In the genomic region with DNA sequence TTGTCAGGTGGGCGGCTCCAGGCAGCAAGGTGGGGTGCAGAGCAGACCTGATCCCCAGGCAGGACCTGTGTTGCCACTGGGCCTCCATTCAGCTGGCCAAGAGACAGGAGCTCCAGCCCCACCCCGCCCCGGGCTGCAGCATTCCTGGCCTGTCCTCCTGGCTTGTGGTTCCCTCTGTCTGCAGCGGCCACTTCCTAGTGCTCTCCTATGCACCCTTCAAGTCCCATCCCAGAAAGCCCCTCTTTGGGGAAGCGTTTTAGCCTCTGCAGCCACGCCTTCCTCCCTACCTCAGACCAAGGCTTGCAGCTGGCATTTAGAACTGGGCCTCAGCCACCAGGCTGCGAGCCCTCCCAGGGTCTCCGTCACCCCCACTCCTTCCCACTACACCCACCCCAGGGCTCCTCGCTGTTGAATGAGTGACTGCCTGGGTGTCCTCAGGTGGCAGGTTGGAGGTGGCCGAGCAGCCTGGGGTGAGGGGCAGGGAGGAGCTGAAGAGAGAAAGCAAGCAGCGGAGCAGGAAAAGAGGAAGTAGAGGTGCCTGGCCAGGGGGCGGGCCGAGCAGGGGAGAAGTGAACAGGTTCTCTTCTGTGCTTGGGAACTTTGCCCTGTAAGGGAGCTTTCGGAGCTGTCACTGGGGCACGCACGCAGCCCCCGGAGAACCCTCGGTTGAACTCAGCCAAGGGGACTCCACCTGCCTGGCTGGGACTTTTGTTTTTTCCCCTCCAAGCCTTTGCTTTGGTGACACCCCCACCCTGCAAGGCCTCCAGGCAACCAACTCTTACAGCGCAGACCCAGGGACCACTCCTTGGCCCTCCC, we compare ENCODE assay signal across 8 cellular contexts. TPM values are rescaled to one million over a fixed set of nuclear protein-coding genes. Genes with fewer than 3 reads are reported as not detected.
DNase-seq lines count a peak whose midpoint lies in the region; ATAC-seq, FAIRE-seq and TF ChIP-seq lines count a peak whose summit lies in the region.

No MANE protein-coding gene starts in this region.

- WGBS in lung, 2 donors: 35 to 41% methylated on average over 18 to 19 of the region's 19 CpGs

- H3K9me3 ChIP-seq in astrocyte (ENCODE audit: insufficient read depth, low read depth, low read length) (no peaks in the 10 kb centered on the region), lung (ENCODE audit: control insufficient read depth in 2 of 2, insufficient read depth in 1 of 2, low read length in 1 of 2) (no peaks in the 10 kb centered on the region)

- peaks cover 14% of the 10 kb centered on the region for H3K36me3 Mint-ChIP-seq in astrocyte (ENCODE audit: low read depth, unreplicated experiment)

- peak; percentile 25 for ATAC-seq in GM18505 (IDR thresholded peaks at IDR 0.05; ENCODE audit: unreplicated experiment)
- peak; percentile 21 for ATAC-seq in HG02678 (IDR thresholded peaks at IDR 0.05; ENCODE audit: unreplicated experiment)
- no peak for ATAC-seq in lung (ENCODE audit: insufficient read depth, low FRiP score)

- TF ChIP-seq POLR2A in GM18505 (IDR thresholded peaks at IDR 0.05; ENCODE audit: borderline replicate concordance, extremely low read depth, insufficient read depth, insufficient read length): peak; percentile 66

- peaks cover 21% of the 10 kb centered on the region for H4K20me1 ChIP-seq in astrocyte (ENCODE audit: insufficient read depth, low read length)

- H3K4me1 Mint-ChIP-seq in astrocyte (ENCODE audit: low read depth, unreplicated experiment): peaks cover 12% of the 10 kb centered on the region

- DNase-seq in OCI-M1 (lab: John Stamatoyannopoulos, UW) (peak; percentile 89), astrocyte (ENCODE audit: low read depth) (no peak), lung (ENCODE audit: low spot score) (peak; percentile 78), substantia nigra (lab: John Stamatoyannopoulos, UW) (peak in 29 of 49 donors; percentile 5 to 52 (median 19)), G401 (ENCODE audit: low spot score) (no peak), NCI-H1694 (lab: John Stamatoyannopoulos, UW) (no peak)

- in situ Hi-C loops in G401 (cut with HindIII; ENCODE audit: low sequenced_read_pairs): no loop called here

- FAIRE-seq in astrocyte (lab: Jason Lieb, UNC): no peak

- H3K4me3 Mint-ChIP-seq in astrocyte (ENCODE audit: unreplicated experiment): peak overlapping the region; percentile 54

- no peak for TF ChIP-seq CTCF in astrocyte (IDR thresholded peaks at IDR 0.05; ENCODE audit: insufficient read depth, low read depth, low read length)
- TF ChIP-seq CTCF in lung (IDR thresholded peaks at IDR 0.05; ENCODE audit: control extremely low read depth, extremely low read depth): no peak

- H3K79me2 ChIP-seq in astrocyte (ENCODE audit: insufficient read depth, low read length): peaks cover 43% of the 10 kb centered on the region

- no peak overlapping the region for H3K27ac ChIP-seq in astrocyte (ENCODE audit: low read depth, low read length)
- H3K27ac ChIP-seq in lung (ENCODE audit: low read depth in 1 of 2, low read length in 1 of 2): peak overlapping the region; percentile 81 to 100
- no peak overlapping the region for H3K27ac ChIP-seq in substantia nigra (ENCODE audit: low read depth, low read length, poor library complexity, severe bottlenecking)

- no peak overlapping the region for H3K9ac ChIP-seq in astrocyte (ENCODE audit: low read length)

- peak overlapping the region; percentile 69 for H3K27ac Mint-ChIP-seq in astrocyte (ENCODE audit: unreplicated experiment)

- peaks cover 15% of the 10 kb centered on the region for H3K36me3 ChIP-seq in astrocyte (ENCODE audit: insufficient read depth, low read length)
- H3K36me3 ChIP-seq in lung (ENCODE audit: control insufficient read depth in 2 of 2, insufficient read depth in 2 of 2, low read length in 2 of 2): peaks cover 14 to 18% of the 10 kb centered on the region in 2 donors

- H3K4me1 ChIP-seq in astrocyte (ENCODE audit: insufficient read depth, low read length): peaks cover 14% of the 10 kb centered on the region
- peaks cover 0 to 16% of the 10 kb centered on the region in 2 donors for H3K4me1 ChIP-seq in lung (ENCODE audit: control insufficient read depth in 2 of 2, insufficient read depth in 2 of 2, low read length in 2 of 2)

- H3K4me3 ChIP-seq in astrocyte (ENCODE audit: insufficient read depth, low read depth, low read length): no peak overlapping the region
- no peak overlapping the region for H3K4me3 ChIP-seq in lung

- no peak overlapping the region for H3K4me2 ChIP-seq in astrocyte (ENCODE audit: low read length)

- H3K27me3 ChIP-seq in astrocyte (ENCODE audit: insufficient read depth, low read length) (no peaks in the 10 kb centered on the region), lung (ENCODE audit: control insufficient read depth, insufficient read depth) (no peaks in the 10 kb centered on the region)

- peaks cover 7% of the 10 kb centered on the region for H3K9me3 Mint-ChIP-seq in astrocyte (ENCODE audit: unreplicated experiment)

- no peak overlapping the region for H2AFZ ChIP-seq in astrocyte (ENCODE audit: low read depth, low read length)

- H3K27me3 Mint-ChIP-seq in astrocyte (ENCODE audit: low read depth, unreplicated experiment): no peaks in the 10 kb centered on the region

RNA-seq across cellular contexts. Expression of gene ACTB, which starts 2.3 kb away (rescaled TPM):
- total RNA-seq in astrocyte: 8,286 and 8,942 TPM in 2 replicates
- 1,000 to 10,000 TPM; 2,572 to 6,510 TPM for total RNA-seq in lung
- over 10,000 TPM in 1 of 2 donors, 1,000 to 10,000 TPM in 1; 8,913 to 10,569 TPM for polyA plus RNA-seq in lung
- 1,117 and 1,407 TPM in 2 replicates for total RNA-seq in G401 (2014; rRNA removed; shearing (Covaris generic))

RNA-seq across cellular contexts. Expression of gene FBXL18, which starts 19.1 kb away (rescaled TPM):
- total RNA-seq in astrocyte: 33.1 and 35.5 TPM in 2 replicates
- 10 to 100 TPM in 1 of 2 donors, 1 to 10 TPM in 1; 3.3 to 13.4 TPM for total RNA-seq in lung
- 1 to 10 TPM; 2.3 to 3.5 TPM for polyA plus RNA-seq in lung
- total RNA-seq in G401 (2014; rRNA removed; shearing (Covaris generic)): 2.7 and 3.3 TPM in 2 replicates

RNA-seq across cellular contexts. Expression of gene FSCN1, which starts 59.9 kb away (rescaled TPM):
- total RNA-seq in astrocyte (629 and 685 TPM in 2 replicates), lung (10 to 100 TPM; 59.5 to 71.8 TPM)
- 10 to 100 TPM; 28.7 to 33.8 TPM for polyA plus RNA-seq in lung
- total RNA-seq in G401 (2014; rRNA removed; shearing (Covaris generic)): 118 and 132 TPM in 2 replicates

Comparison
In these comparisons a context has a peak if more than half of its experiments do, and no peak if none do; other contexts are left out.
1. DNase-seq: peak in OCI-M1 (single experiment), lung (single experiment) and substantia nigra (29 of 49); none in astrocyte (single experiment), G401 (single experiment) and NCI-H1694 (single experiment).
2. H3K27ac ChIP-seq: peak in lung (2 of 2); none in astrocyte (single experiment) and substantia nigra (single experiment).